Comparison of ENCODE assay signal across 8 cellular contexts in genomic region chr12:58346032-58346632, GRCh38.
DNase-seq lines count a peak whose midpoint lies in the region; ATAC-seq and TF ChIP-seq lines count a peak whose summit lies in the region.

No MANE protein-coding gene starts in this region.

- in situ Hi-C loops in IMR-90 (cut with MboI; ENCODE audit: low sequenced_read_pairs), result loop anchor here (10.0 kb wide), 2 partner anchors 739 to 809 kb away; no protein-coding TSS in a partner anchor
- in situ Hi-C loops in Panc1 (cut with HindIII; ENCODE audit: low pct_unique_long_range_greater_than_20kb, low sequenced_read_pairs), result no loop called here

- H2AK5ac ChIP-seq in IMR-90 (ENCODE audit: low read depth, low read length), result no peak overlapping the region

- no peaks in the 10 kb centered on the region for H3K27me3 Mint-ChIP-seq in Caco-2 (ENCODE audit: insufficient read depth, unreplicated experiment)
- H3K27me3 Mint-ChIP-seq in endodermal cell (ENCODE audit: insufficient read depth), result no peaks in the 10 kb centered on the region
- peaks cover 4% of the 10 kb centered on the region for H3K27me3 Mint-ChIP-seq in nephron progenitor cell (ENCODE audit: low read depth, poor library complexity)
- peaks cover 5% of the 10 kb centered on the region for H3K27me3 Mint-ChIP-seq in activated T-helper 1 cell treated with anti-CD3 and anti-CD28 coated beads, Interleukin-12 subunit alpha, Interleukin-12 subunit beta, Interleukin-2, Interleukin-4 antibody, amounts not matched to agents 30 ng/mL and 10 ng/mL and 1 ng/mL, durations not matched to agents 14 hours and 24 hours and 36 hours (ENCODE audit: insufficient read depth)

- no peak overlapping the region for H3K4me3 ChIP-seq in Caco-2 (ENCODE audit: low read depth, low read length)
- H3K4me3 ChIP-seq in IMR-90 (ENCODE audit: insufficient read depth, low read depth, low read length), result no peak overlapping the region
- no peak overlapping the region for H3K4me3 ChIP-seq in Panc1 (ENCODE audit: low read depth in 2 of 2, low read length in 2 of 2)
- H3K4me3 ChIP-seq in endodermal cell (ENCODE audit: low read length), result no peak overlapping the region

- peak; percentile 85 for ATAC-seq in GM19395 (IDR thresholded peaks at IDR 0.05; ENCODE audit: unreplicated experiment)
- peak; percentile 77 for ATAC-seq in IMR-90 (ENCODE audit: low read depth)
- peak; percentile 72; the same call in 1 of the 2 replicates for ATAC-seq in Panc1

- no peak overlapping the region for H2AFZ ChIP-seq in IMR-90 (replicated peaks; ENCODE audit: low read length, poor library complexity)

- H3K4me2 ChIP-seq in IMR-90 (ENCODE audit: low read depth, low read length), result no peak overlapping the region

- H2AK9ac ChIP-seq in IMR-90 (replicated peaks; ENCODE audit: low read depth, low read length, poor library complexity), result no peak overlapping the region

- H3K36me3 ChIP-seq in Caco-2 (ENCODE audit: control insufficient read depth, insufficient read depth, low read length) (no peaks in the 10 kb centered on the region), IMR-90 (ENCODE audit: control insufficient read depth, insufficient read depth, low read length) (no peaks in the 10 kb centered on the region), Panc1 (ENCODE audit: control insufficient read depth, insufficient read depth, low read length) (no peaks in the 10 kb centered on the region), endodermal cell (ENCODE audit: control insufficient read depth, insufficient read depth, low read length) (no peaks in the 10 kb centered on the region)

- no peak overlapping the region for H3K56ac ChIP-seq in IMR-90 (ENCODE audit: extremely low read depth, insufficient read depth, low read length)

- no peak for TF ChIP-seq POLR2A in IMR-90 (IDR thresholded peaks at IDR 0.05; ENCODE audit: low read depth, low read length)

- BruUV-seq in Caco-2 (replicated peaks; lab: Mats Ljungman, UMichigan) (no TSS peak), IMR-90 (replicated peaks; lab: Mats Ljungman, UMichigan) (no TSS peak), Panc1 (replicated peaks; lab: Mats Ljungman, UMichigan) (no TSS peak)

- H2BK20ac ChIP-seq in IMR-90 (ENCODE audit: low read depth, low read length), result no peak overlapping the region

- H3K27ac ChIP-seq in IMR-90 (ENCODE audit: insufficient read depth, low read length) (no peak overlapping the region), Panc1 (ENCODE audit: low read length) (peak overlapping the region; percentile 54; the same call in 1 of the 2 replicates), endodermal cell (ENCODE audit: low read depth, low read length) (no peak overlapping the region)

- 0 out of 2 replicates have a peak overlapping the region, but pooled peaks have one; percentile 44 for H2BK120ac ChIP-seq in IMR-90 (ENCODE audit: low read depth, low read length)

- H4K20me1 ChIP-seq in IMR-90 (ENCODE audit: insufficient read depth, low read length), result no peaks in the 10 kb centered on the region

- H2BK5ac ChIP-seq in IMR-90 (ENCODE audit: low read depth, low read length, poor library complexity, severe bottlenecking), result no peak overlapping the region

- no peak overlapping the region for H3K4me3 Mint-ChIP-seq in Caco-2 (ENCODE audit: unreplicated experiment)
- no peak overlapping the region for H3K4me3 Mint-ChIP-seq in endodermal cell
- no peak overlapping the region for H3K4me3 Mint-ChIP-seq in nephron progenitor cell
- H3K4me3 Mint-ChIP-seq in activated T-helper 1 cell treated with anti-CD3 and anti-CD28 coated beads, Interleukin-12 subunit alpha, Interleukin-12 subunit beta, Interleukin-2, Interleukin-4 antibody, amounts not matched to agents 30 ng/mL and 10 ng/mL and 1 ng/mL, durations not matched to agents 14 hours and 24 hours and 36 hours, result no peak overlapping the region

- POLR2A ChIA-PET in Caco-2 (lab: Charles Lee), result no interaction called here
- POLR2A ChIA-PET in IMR-90 (lab: Charles Lee; ENCODE audit: unreplicated experiment), result no interaction called here
- POLR2A ChIA-PET in Panc1 (lab: Charles Lee), result no interaction called here

- DNase-seq in Caco-2 (peak in 1 of 2 experiments; percentile 23), IMR-90 (peak; percentile 62), Panc1 (ENCODE audit: low read depth, low spot score) (no peak), endodermal cell (no peak), nephron progenitor cell (peak; percentile 9)
- no peak for DNase-seq in activated T-helper 1 cell treated with anti-CD3 and anti-CD28 coated beads, Interleukin-12 subunit alpha, Interleukin-12 subunit beta, Interleukin-2, Interleukin-4 antibody, amounts not matched to agents 30 ng/mL and 10 ng/mL and 1 ng/mL, durations not matched to agents 14 hours and 24 hours and 36 hours (ENCODE audit: low spot score)
- no peak for DNase-seq in effector CD4-positive, alpha-beta T cell

- no peaks in the 10 kb centered on the region for H3K79me1 ChIP-seq in IMR-90 (ENCODE audit: low read depth in 1 of 2, low read length in 2 of 2)

- peaks cover 24% of the 10 kb centered on the region for H3K9me3 Mint-ChIP-seq in Caco-2 (ENCODE audit: unreplicated experiment)
- peaks cover 7% of the 10 kb centered on the region for H3K9me3 Mint-ChIP-seq in endodermal cell
- H3K9me3 Mint-ChIP-seq in nephron progenitor cell, result peaks cover 19% of the 10 kb centered on the region
- H3K9me3 Mint-ChIP-seq in activated T-helper 1 cell treated with anti-CD3 and anti-CD28 coated beads, Interleukin-12 subunit alpha, Interleukin-12 subunit beta, Interleukin-2, Interleukin-4 antibody, amounts not matched to agents 30 ng/mL and 10 ng/mL and 1 ng/mL, durations not matched to agents 14 hours and 24 hours and 36 hours, result no peaks in the 10 kb centered on the region

- peak; percentile 72 to 79 for TF ChIP-seq CTCF in Caco-2 (IDR thresholded peaks at IDR 0.05; ENCODE audit: insufficient read depth in 1 of 2, low read depth in 1 of 2, low read length in 1 of 2, severe bottlenecking in 1 of 2, unreplicated experiment in 1 of 2)
- TF ChIP-seq CTCF in IMR-90 (conservative IDR thresholded peaks at IDR 0.05; ENCODE audit: low read depth, low read length), result peak; percentile 86
- peak; percentile 73; the same call in 1 of the 2 replicates for TF ChIP-seq CTCF in Panc1 (IDR thresholded peaks at IDR 0.05)
- peak; percentile 90 for TF ChIP-seq CTCF in endodermal cell (conservative IDR thresholded peaks at IDR 0.05)
- peak; percentile 85 for TF ChIP-seq CTCF in nephron progenitor cell (IDR thresholded peaks at IDR 0.05)

- no peak overlapping the region; the same call in 1 of the 2 replicates for H3K18ac ChIP-seq in IMR-90 (ENCODE audit: low read depth, low read length)

- H3K4ac ChIP-seq in IMR-90 (ENCODE audit: low read depth, low read length), result no peak overlapping the region

- H4K5ac ChIP-seq in IMR-90 (ENCODE audit: low read depth, low read length), result no peak overlapping the region

- peaks cover 17% of the 10 kb centered on the region for H3K4me1 ChIP-seq in Caco-2
- peaks cover 10% of the 10 kb centered on the region for H3K4me1 ChIP-seq in IMR-90 (ENCODE audit: control insufficient read depth, insufficient read depth, low read length)
- no peaks in the 10 kb centered on the region; the same call in 1 of the 2 replicates for H3K4me1 ChIP-seq in Panc1 (ENCODE audit: control insufficient read depth, insufficient read depth, low read length)
- no peaks in the 10 kb centered on the region for H3K4me1 ChIP-seq in endodermal cell (ENCODE audit: control insufficient read depth, insufficient read depth, low read length)

- peaks cover 27% of the 10 kb centered on the region for H3K9me3 ChIP-seq in Caco-2
- H3K9me3 ChIP-seq in IMR-90 (ENCODE audit: control insufficient read depth, insufficient read depth, low read length), result no peaks in the 10 kb centered on the region; the same call in 1 of the 2 replicates
- H3K9me3 ChIP-seq in Panc1 (ENCODE audit: control insufficient read depth, insufficient read depth, low read depth, low read length), result no peaks in the 10 kb centered on the region; the same call in 1 of the 2 replicates
- H3K9me3 ChIP-seq in endodermal cell (ENCODE audit: control insufficient read depth, low read length), result peaks cover 10% of the 10 kb centered on the region

- no peak overlapping the region for H3K23ac ChIP-seq in IMR-90 (ENCODE audit: low read depth, low read length)

- CTCF ChIA-PET in Caco-2 (lab: Charles Lee), result no interaction called here
- CTCF ChIA-PET in IMR-90 (lab: Yijun Ruan, JAX), result interaction anchor here (1.5 kb wide), 1 partner anchor 195 kb away, joined by 7 read pairs; no protein-coding TSS in a partner anchor
- CTCF ChIA-PET in Panc1 (lab: Charles Lee), result interaction anchor here (1.5 kb wide), 1 partner anchor 804 kb away, joined by 5 read pairs; no protein-coding TSS in a partner anchor

- peak; percentile 92 for TF ChIP-seq RAD21 in IMR-90 (IDR thresholded peaks at IDR 0.05; ENCODE audit: low read length)

- no peaks in the 10 kb centered on the region for H3K36me3 Mint-ChIP-seq in Caco-2 (ENCODE audit: insufficient read depth, unreplicated experiment)
- no peaks in the 10 kb centered on the region for H3K36me3 Mint-ChIP-seq in endodermal cell (ENCODE audit: low read depth)
- no peaks in the 10 kb centered on the region for H3K36me3 Mint-ChIP-seq in nephron progenitor cell (ENCODE audit: low read depth)
- no peaks in the 10 kb centered on the region for H3K36me3 Mint-ChIP-seq in activated T-helper 1 cell treated with anti-CD3 and anti-CD28 coated beads, Interleukin-12 subunit alpha, Interleukin-12 subunit beta, Interleukin-2, Interleukin-4 antibody, amounts not matched to agents 30 ng/mL and 10 ng/mL and 1 ng/mL, durations not matched to agents 14 hours and 24 hours and 36 hours (ENCODE audit: low read depth)

- intact Hi-C loops in Caco-2 (cut with micrococcal nuclease; ENCODE audit: unreplicated experiment) (loop anchor here (1.0 to 10.0 kb wide), 9 partner anchors 68 to 821 kb away; partner anchors contain the start of gene LRIG3), IMR-90 (cut with micrococcal nuclease) (loop anchor here (1.0 to 10.0 kb wide), 11 partner anchors 71 to 1026 kb away; no protein-coding TSS in a partner anchor), Panc1 (cut with micrococcal nuclease; ENCODE audit: unreplicated experiment) (loop anchor here (5.0 to 10.0 kb wide), 4 partner anchors 196 to 801 kb away; no protein-coding TSS in a partner anchor)
- intact Hi-C loops in activated T-helper 1 cell treated with anti-CD3 and anti-CD28 coated beads, Interleukin-12 subunit alpha, Interleukin-12 subunit beta, Interleukin-2, Interleukin-4 antibody, amounts not matched to agents 30 ng/mL and 10 ng/mL and 1 ng/mL, durations not matched to agents 14 hours and 24 hours and 36 hours (cut with micrococcal nuclease), result loop anchor here (1.0 to 10.0 kb wide), 5 partner anchors 97 to 1029 kb away; no protein-coding TSS in a partner anchor

- WGBS in IMR-90 (ENCODE audit: extremely low coverage in 2 of 2, insufficient read length in 1 of 2), 2 experiments, result no CpG with 5 or more reads among the region's 7 CpGs
- WGBS in endodermal cell (ENCODE audit: insufficient coverage in 1 of 2, insufficient read length in 1 of 2), 2 experiments, result 33 to 39% methylated on average over 3 to 6 of the region's 7 CpGs

- H3K27ac Mint-ChIP-seq in Caco-2 (ENCODE audit: unreplicated experiment), result no peak overlapping the region
- H3K27ac Mint-ChIP-seq in endodermal cell, result no peak overlapping the region
- H3K27ac Mint-ChIP-seq in nephron progenitor cell, result no peak overlapping the region
- H3K27ac Mint-ChIP-seq in activated T-helper 1 cell treated with anti-CD3 and anti-CD28 coated beads, Interleukin-12 subunit alpha, Interleukin-12 subunit beta, Interleukin-2, Interleukin-4 antibody, amounts not matched to agents 30 ng/mL and 10 ng/mL and 1 ng/mL, durations not matched to agents 14 hours and 24 hours and 36 hours, result no peak overlapping the region

- H4K91ac ChIP-seq in IMR-90 (ENCODE audit: insufficient read depth, low read depth, low read length), result no peak overlapping the region

- no peaks in the 10 kb centered on the region for H3K4me1 Mint-ChIP-seq in Caco-2 (ENCODE audit: low read depth, unreplicated experiment)
- peaks cover 3% of the 10 kb centered on the region for H3K4me1 Mint-ChIP-seq in endodermal cell
- H3K4me1 Mint-ChIP-seq in nephron progenitor cell, result peaks cover 10% of the 10 kb centered on the region
- no peaks in the 10 kb centered on the region for H3K4me1 Mint-ChIP-seq in activated T-helper 1 cell treated with anti-CD3 and anti-CD28 coated beads, Interleukin-12 subunit alpha, Interleukin-12 subunit beta, Interleukin-2, Interleukin-4 antibody, amounts not matched to agents 30 ng/mL and 10 ng/mL and 1 ng/mL, durations not matched to agents 14 hours and 24 hours and 36 hours (ENCODE audit: low read depth)

- no peak overlapping the region for H4K8ac ChIP-seq in IMR-90 (ENCODE audit: low read depth in 2 of 2, low read length in 2 of 2)

- H3K9ac ChIP-seq in IMR-90 (ENCODE audit: low read depth, low read length) (no peak overlapping the region), endodermal cell (ENCODE audit: extremely low read depth, low read length, poor library complexity, severe bottlenecking) (no peak overlapping the region)

- H3K14ac ChIP-seq in IMR-90 (replicated peaks; ENCODE audit: low read depth, low read length), result no peak overlapping the region

- dilution Hi-C loops in IMR-90 (cut with HindIII; ENCODE audit: low sequenced_read_pairs, unreplicated experiment), result no loop called here

- H3K27me3 ChIP-seq in Caco-2 (replicated peaks; ENCODE audit: control insufficient read depth, insufficient read depth, low read length) (no peaks in the 10 kb centered on the region), IMR-90 (ENCODE audit: control insufficient read depth, insufficient read depth, low read length) (no peaks in the 10 kb centered on the region), Panc1 (ENCODE audit: control insufficient read depth, insufficient read depth, low read length) (no peaks in the 10 kb centered on the region), endodermal cell (ENCODE audit: control insufficient read depth, insufficient read depth, low read length, poor library complexity, severe bottlenecking) (no peaks in the 10 kb centered on the region)

- peaks cover 8% of the 10 kb centered on the region for H3K9me1 ChIP-seq in IMR-90 (ENCODE audit: insufficient read depth, low read length)

- H2BK15ac ChIP-seq in IMR-90 (ENCODE audit: low read depth, low read length), result no peak overlapping the region

Comparison
In these comparisons a context has a peak if more than half of its experiments do, and no peak if none do; other contexts are left out.
1. DNase-seq: peak in IMR-90 (single experiment) and nephron progenitor cell (single experiment); none in Panc1 (single experiment), endodermal cell (single experiment), activated T-helper 1 cell treated with anti-CD3 and anti-CD28 coated beads, Interleukin-12 subunit alpha, Interleukin-12 subunit beta, Interleukin-2, Interleukin-4 antibody, amounts not matched to agents 30 ng/mL and 10 ng/mL and 1 ng/mL, durations not matched to agents 14 hours and 24 hours and 36 hours (single experiment) and effector CD4-positive, alpha-beta T cell (single experiment).
2. Peak in every context shown above with its lines, with median percentiles within 50 percentile points of each other: CTCF ChIP-seq and ATAC-seq.